Comparison of ENCODE assay signal across 1 cellular context in genomic region chr10:102432162-102432950, GRCh38.
TF ChIP-seq lines count a peak whose summit lies in the region.

A gene with protein sequence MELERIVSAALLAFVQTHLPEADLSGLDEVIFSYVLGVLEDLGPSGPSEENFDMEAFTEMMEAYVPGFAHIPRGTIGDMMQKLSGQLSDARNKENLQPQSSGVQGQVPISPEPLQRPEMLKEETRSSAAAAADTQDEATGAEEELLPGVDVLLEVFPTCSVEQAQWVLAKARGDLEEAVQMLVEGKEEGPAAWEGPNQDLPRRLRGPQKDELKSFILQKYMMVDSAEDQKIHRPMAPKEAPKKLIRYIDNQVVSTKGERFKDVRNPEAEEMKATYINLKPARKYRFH (minus strand): TSS chr10:102432574. CDS start chr10:102425188, 7,386 bp downstream.

TF ChIP-seq in GM12878, 131 proteins besides CTCF, POLR2A, EP300 and RAD21 (continued from another document and continues in another):
- peak; percentile 23 for TF ChIP-seq E4F1 (IDR thresholded peaks at IDR 0.05; ENCODE audit: borderline replicate concordance, partially characterized antibody)
- no peak for TF ChIP-seq ZBED1 (IDR thresholded peaks at IDR 0.05; ENCODE audit: borderline replicate concordance)
- no peak for TF ChIP-seq ZZZ3 (IDR thresholded peaks at IDR 0.05; ENCODE audit: control insufficient read depth, insufficient read length, low read depth)
- no peak for TF ChIP-seq SMAD1 (IDR thresholded peaks at IDR 0.05; ENCODE audit: low read depth, partially characterized antibody)
- TF ChIP-seq ZNF622 (IDR thresholded peaks at IDR 0.05): no peak
- 0 out of 2 replicates have a peak, but pooled peaks have one; percentile 33 for TF ChIP-seq CBX5 (IDR thresholded peaks at IDR 0.05; ENCODE audit: low read depth)
- no peak for TF ChIP-seq ZBTB4 (CRISPR knock-in tag; IDR thresholded peaks at IDR 0.05)
- TF ChIP-seq KLF5 (IDR thresholded peaks at IDR 0.05; ENCODE audit: partially characterized antibody): peak; percentile 47
- TF ChIP-seq, protein P1, sequence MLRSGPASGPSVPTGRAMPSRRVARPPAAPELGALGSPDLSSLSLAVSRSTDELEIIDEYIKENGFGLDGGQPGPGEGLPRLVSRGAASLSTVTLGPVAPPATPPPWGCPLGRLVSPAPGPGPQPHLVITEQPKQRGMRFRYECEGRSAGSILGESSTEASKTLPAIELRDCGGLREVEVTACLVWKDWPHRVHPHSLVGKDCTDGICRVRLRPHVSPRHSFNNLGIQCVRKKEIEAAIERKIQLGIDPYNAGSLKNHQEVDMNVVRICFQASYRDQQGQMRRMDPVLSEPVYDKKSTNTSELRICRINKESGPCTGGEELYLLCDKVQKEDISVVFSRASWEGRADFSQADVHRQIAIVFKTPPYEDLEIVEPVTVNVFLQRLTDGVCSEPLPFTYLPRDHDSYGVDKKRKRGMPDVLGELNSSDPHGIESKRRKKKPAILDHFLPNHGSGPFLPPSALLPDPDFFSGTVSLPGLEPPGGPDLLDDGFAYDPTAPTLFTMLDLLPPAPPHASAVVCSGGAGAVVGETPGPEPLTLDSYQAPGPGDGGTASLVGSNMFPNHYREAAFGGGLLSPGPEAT (IDR thresholded peaks at IDR 0.05; ENCODE audit: low read depth): peak; percentile 84
- TF ChIP-seq BRCA1 (IDR thresholded peaks at IDR 0.05; ENCODE audit: low read depth, low read length): no peak
- TF ChIP-seq CREM (IDR thresholded peaks at IDR 0.05; ENCODE audit: low read depth): peak; percentile 89
- no peak for TF ChIP-seq FOXK2 (IDR thresholded peaks at IDR 0.05)
- peak; percentile 96; the same call in 1 of the 2 replicates for TF ChIP-seq NBN (IDR thresholded peaks at IDR 0.05)
- TF ChIP-seq RB1 (IDR thresholded peaks at IDR 0.05; ENCODE audit: borderline replicate concordance): no peak
- 0 out of 2 replicates have a peak, but pooled peaks have one; percentile 37 for TF ChIP-seq STAT1 (conservative IDR thresholded peaks at IDR 0.05)
- TF ChIP-seq TCF7 (IDR thresholded peaks at IDR 0.05; ENCODE audit: borderline replicate concordance): peak; percentile 96
- TF ChIP-seq, protein P2, sequence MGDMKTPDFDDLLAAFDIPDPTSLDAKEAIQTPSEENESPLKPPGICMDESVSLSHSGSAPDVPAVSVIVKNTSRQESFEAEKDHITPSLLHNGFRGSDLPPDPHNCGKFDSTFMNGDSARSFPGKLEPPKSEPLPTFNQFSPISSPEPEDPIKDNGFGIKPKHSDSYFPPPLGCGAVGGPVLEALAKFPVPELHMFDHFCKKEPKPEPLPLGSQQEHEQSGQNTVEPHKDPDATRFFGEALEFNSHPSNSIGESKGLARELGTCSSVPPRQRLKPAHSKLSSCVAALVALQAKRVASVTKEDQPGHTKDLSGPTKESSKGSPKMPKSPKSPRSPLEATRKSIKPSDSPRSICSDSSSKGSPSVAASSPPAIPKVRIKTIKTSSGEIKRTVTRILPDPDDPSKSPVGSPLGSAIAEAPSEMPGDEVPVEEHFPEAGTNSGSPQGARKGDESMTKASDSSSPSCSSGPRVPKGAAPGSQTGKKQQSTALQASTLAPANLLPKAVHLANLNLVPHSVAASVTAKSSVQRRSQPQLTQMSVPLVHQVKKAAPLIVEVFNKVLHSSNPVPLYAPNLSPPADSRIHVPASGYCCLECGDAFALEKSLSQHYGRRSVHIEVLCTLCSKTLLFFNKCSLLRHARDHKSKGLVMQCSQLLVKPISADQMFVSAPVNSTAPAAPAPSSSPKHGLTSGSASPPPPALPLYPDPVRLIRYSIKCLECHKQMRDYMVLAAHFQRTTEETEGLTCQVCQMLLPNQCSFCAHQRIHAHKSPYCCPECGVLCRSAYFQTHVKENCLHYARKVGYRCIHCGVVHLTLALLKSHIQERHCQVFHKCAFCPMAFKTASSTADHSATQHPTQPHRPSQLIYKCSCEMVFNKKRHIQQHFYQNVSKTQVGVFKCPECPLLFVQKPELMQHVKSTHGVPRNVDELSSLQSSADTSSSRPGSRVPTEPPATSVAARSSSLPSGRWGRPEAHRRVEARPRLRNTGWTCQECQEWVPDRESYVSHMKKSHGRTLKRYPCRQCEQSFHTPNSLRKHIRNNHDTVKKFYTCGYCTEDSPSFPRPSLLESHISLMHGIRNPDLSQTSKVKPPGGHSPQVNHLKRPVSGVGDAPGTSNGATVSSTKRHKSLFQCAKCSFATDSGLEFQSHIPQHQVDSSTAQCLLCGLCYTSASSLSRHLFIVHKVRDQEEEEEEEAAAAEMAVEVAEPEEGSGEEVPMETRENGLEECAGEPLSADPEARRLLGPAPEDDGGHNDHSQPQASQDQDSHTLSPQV (IDR thresholded peaks at IDR 0.05): no peak
- no peak for TF ChIP-seq BMI1 (IDR thresholded peaks at IDR 0.05; ENCODE audit: borderline replicate concordance)
- no peak for TF ChIP-seq RBBP5 (conservative IDR thresholded peaks at IDR 0.05)
- no peak for TF ChIP-seq ESRRA (IDR thresholded peaks at IDR 0.05; ENCODE audit: low read length)
- TF ChIP-seq ZNF274 (IDR thresholded peaks at IDR 0.05; ENCODE audit: insufficient read depth, insufficient read length): no peak
- peak; percentile 75 for TF ChIP-seq TAF1 (IDR thresholded peaks at IDR 0.05; ENCODE audit: borderline replicate concordance, low read depth, low read length)
- TF ChIP-seq ZNF207 (IDR thresholded peaks at IDR 0.05; ENCODE audit: borderline replicate concordance): 0 out of 2 replicates have a peak, but pooled peaks have one; percentile 44
- no peak for TF ChIP-seq RCOR1 (conservative IDR thresholded peaks at IDR 0.05; ENCODE audit: low read depth, low read length)
- TF ChIP-seq BACH1 (IDR thresholded peaks at IDR 0.05; ENCODE audit: borderline replicate concordance): no peak; the same call in 1 of the 2 replicates
- TF ChIP-seq CEBPB (IDR thresholded peaks at IDR 0.05; ENCODE audit: borderline replicate concordance in 1 of 2, low read depth in 2 of 2, low read length in 2 of 2): no peak
- peak; percentile 39 to 67; a peak in 2 of 4 replicates for TF ChIP-seq BHLHE40 (IDR thresholded peaks at IDR 0.05; ENCODE audit: borderline replicate concordance in 1 of 2, low read depth in 2 of 2, low read length in 1 of 2)
- TF ChIP-seq NFIC (IDR thresholded peaks at IDR 0.05; ENCODE audit: low read depth, low read length): no peak
- TF ChIP-seq PML (IDR thresholded peaks at IDR 0.05; ENCODE audit: low read length): peak; percentile 47; the same call in 1 of the 2 replicates
- TF ChIP-seq, protein P3, sequence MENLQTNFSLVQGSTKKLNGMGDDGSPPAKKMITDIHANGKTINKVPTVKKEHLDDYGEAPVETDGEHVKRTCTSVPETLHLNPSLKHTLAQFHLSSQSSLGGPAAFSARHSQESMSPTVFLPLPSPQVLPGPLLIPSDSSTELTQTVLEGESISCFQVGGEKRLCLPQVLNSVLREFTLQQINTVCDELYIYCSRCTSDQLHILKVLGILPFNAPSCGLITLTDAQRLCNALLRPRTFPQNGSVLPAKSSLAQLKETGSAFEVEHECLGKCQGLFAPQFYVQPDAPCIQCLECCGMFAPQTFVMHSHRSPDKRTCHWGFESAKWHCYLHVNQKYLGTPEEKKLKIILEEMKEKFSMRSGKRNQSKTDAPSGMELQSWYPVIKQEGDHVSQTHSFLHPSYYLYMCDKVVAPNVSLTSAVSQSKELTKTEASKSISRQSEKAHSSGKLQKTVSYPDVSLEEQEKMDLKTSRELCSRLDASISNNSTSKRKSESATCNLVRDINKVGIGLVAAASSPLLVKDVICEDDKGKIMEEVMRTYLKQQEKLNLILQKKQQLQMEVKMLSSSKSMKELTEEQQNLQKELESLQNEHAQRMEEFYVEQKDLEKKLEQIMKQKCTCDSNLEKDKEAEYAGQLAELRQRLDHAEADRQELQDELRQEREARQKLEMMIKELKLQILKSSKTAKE (IDR thresholded peaks at IDR 0.05; ENCODE audit: low read depth, poor library complexity, severe bottlenecking): no peak
- TF ChIP-seq IRF3 (IDR thresholded peaks at IDR 0.05): no peak
- TF ChIP-seq SREBF2 (IDR thresholded peaks at IDR 0.05; ENCODE audit: low read length): no peak
- TF ChIP-seq, protein P4, sequence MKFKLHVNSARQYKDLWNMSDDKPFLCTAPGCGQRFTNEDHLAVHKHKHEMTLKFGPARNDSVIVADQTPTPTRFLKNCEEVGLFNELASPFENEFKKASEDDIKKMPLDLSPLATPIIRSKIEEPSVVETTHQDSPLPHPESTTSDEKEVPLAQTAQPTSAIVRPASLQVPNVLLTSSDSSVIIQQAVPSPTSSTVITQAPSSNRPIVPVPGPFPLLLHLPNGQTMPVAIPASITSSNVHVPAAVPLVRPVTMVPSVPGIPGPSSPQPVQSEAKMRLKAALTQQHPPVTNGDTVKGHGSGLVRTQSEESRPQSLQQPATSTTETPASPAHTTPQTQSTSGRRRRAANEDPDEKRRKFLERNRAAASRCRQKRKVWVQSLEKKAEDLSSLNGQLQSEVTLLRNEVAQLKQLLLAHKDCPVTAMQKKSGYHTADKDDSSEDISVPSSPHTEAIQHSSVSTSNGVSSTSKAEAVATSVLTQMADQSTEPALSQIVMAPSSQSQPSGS (IDR thresholded peaks at IDR 0.05; ENCODE audit: low read length): no peak
- TF ChIP-seq TCF12 (IDR thresholded peaks at IDR 0.05; ENCODE audit: low read depth, low read length): 0 out of 2 replicates have a peak, but pooled peaks have one; percentile 27
- TF ChIP-seq NR2C1 (IDR thresholded peaks at IDR 0.05): peak; percentile 80
- no peak for TF ChIP-seq ELK1 (IDR thresholded peaks at IDR 0.05; ENCODE audit: low read depth, low read length)
- TF ChIP-seq RUNX3 (IDR thresholded peaks at IDR 0.05; ENCODE audit: low read length): no peak
- TF ChIP-seq CHD2 (IDR thresholded peaks at IDR 0.05; ENCODE audit: borderline replicate concordance, low read depth, low read length): peak; percentile 63; the same call in 1 of the 2 replicates
- no peak for TF ChIP-seq ATF3 (IDR thresholded peaks at IDR 0.05; ENCODE audit: borderline replicate concordance, extremely low read depth, low read depth, low read length)
- TF ChIP-seq MTA3 (IDR thresholded peaks at IDR 0.05; ENCODE audit: borderline replicate concordance, low read length): no peak
